In genomic region chr1:94961582-94961981, GRCh38 we compare ENCODE assay signal across 1 cellular context.
TF ChIP-seq lines count a peak whose summit lies in the region.

No MANE protein-coding gene starts in this region.

TF ChIP-seq in K562, 482 proteins besides CTCF, POLR2A, EP300 and RAD21:
- TF ChIP-seq FOXM1 (IDR thresholded peaks at IDR 0.05; ENCODE audit: low read depth): no peak
- no peak for TF ChIP-seq FOXM1 (CRISPR knock-in tag; IDR thresholded peaks at IDR 0.05; ENCODE audit: low read depth)
- TF ChIP-seq NR2C2 (CRISPR knock-in tag; IDR thresholded peaks at IDR 0.05): no peak
- TF ChIP-seq NR2C2 (tag; IDR thresholded peaks at IDR 0.05): 0 out of 2 replicates have a peak, but pooled peaks have one; percentile 16
- TF ChIP-seq ZNF384 (IDR thresholded peaks at IDR 0.05; ENCODE audit: low read depth, low read length): peak; percentile 56; the same call in 1 of the 2 replicates
- TF ChIP-seq NR2C1 (IDR thresholded peaks at IDR 0.05): peak; percentile 62
- TF ChIP-seq NR2C1 (tag; IDR thresholded peaks at IDR 0.05): no peak
- no peak for TF ChIP-seq NONO (IDR thresholded peaks at IDR 0.05; ENCODE audit: low read depth in 2 of 2, low read length in 1 of 2)
TF ChIP-seq in K562: peak in this region for 3.
